ENCODE assay signal across 1 cellular context in the genomic region with DNA sequence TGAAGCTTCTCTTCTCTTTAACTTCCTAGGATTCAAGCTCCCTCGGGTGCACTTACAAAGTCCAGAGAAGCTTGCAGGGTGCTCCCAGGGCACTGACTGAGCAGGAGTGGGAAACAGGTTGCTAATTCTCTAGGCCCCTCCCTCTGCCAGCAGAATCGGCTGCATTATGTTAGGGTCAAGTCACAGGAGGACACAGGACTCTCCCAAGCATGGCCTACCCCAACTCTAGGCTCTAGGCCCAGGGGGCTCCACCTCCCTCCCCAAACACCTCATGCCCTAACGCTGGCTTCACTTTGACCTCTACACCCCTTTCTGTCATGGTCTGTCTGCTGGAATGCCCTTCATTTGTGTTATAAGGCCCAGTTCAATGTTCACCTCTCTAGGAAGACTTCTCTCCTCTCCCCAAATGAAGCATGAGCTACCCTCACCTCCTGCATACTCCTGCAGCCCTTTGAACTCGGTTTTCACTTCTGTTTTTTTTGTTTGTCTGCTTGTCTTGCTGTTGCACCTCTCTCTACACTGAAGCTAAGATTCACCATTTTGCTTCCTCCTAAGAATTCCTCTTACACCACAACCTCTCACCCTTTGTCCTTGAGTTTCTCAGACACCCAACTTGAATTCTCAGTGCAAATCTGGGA.
A peak's percentile ranks its signal among the peaks of the same experiment; 100 is the strongest.
TF ChIP-seq lines count a peak whose summit lies in the region.

No MANE protein-coding gene starts in this region.

TF ChIP-seq in GM12878, 131 proteins besides CTCF, POLR2A, EP300 and RAD21 (continued from another document and continues in another):
- TF ChIP-seq, protein P1, sequence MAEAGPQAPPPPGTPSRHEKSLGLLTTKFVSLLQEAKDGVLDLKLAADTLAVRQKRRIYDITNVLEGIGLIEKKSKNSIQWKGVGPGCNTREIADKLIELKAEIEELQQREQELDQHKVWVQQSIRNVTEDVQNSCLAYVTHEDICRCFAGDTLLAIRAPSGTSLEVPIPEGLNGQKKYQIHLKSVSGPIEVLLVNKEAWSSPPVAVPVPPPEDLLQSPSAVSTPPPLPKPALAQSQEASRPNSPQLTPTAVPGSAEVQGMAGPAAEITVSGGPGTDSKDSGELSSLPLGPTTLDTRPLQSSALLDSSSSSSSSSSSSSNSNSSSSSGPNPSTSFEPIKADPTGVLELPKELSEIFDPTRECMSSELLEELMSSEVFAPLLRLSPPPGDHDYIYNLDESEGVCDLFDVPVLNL (IDR thresholded peaks at IDR 0.05; ENCODE audit: low read depth, low read length) = no peak
- TF ChIP-seq JUNB (IDR thresholded peaks at IDR 0.05) (no peak), SMARCA5 (IDR thresholded peaks at IDR 0.05) (0 out of 2 replicates have a peak, but pooled peaks have one; percentile 27), PAX8 (IDR thresholded peaks at IDR 0.05) (no peak), SIX5 (IDR thresholded peaks at IDR 0.05; ENCODE audit: low read depth, low read length, severe bottlenecking) (no peak), NFYA (IDR thresholded peaks at IDR 0.05; ENCODE audit: borderline replicate concordance, low read depth, low read length) (no peak), MEF2B (IDR thresholded peaks at IDR 0.05; ENCODE audit: partially characterized antibody, poor library complexity, severe bottlenecking) (peak; percentile 22), MTA3 (IDR thresholded peaks at IDR 0.05; ENCODE audit: borderline replicate concordance, low read length) (no peak), ZNF217 (IDR thresholded peaks at IDR 0.05) (peak; percentile 82; the same call in 1 of the 2 replicates), HDGF (IDR thresholded peaks at IDR 0.05) (peak; percentile 72; the same call in 1 of the 2 replicates), HDAC2 (IDR thresholded peaks at IDR 0.05) (no peak), FOXK2 (IDR thresholded peaks at IDR 0.05) (no peak), ZZZ3 (IDR thresholded peaks at IDR 0.05; ENCODE audit: control insufficient read depth, insufficient read length, low read depth) (no peak), E4F1 (IDR thresholded peaks at IDR 0.05; ENCODE audit: borderline replicate concordance, partially characterized antibody) (no peak), RBBP5 (conservative IDR thresholded peaks at IDR 0.05) (no peak), EED (IDR thresholded peaks at IDR 0.05; ENCODE audit: low read depth) (no peak), SPI1 (IDR thresholded peaks at IDR 0.05; ENCODE audit: borderline replicate concordance, insufficient read depth, low read depth, low read length) (peak; percentile 83; the same call in 1 of the 2 replicates), IKZF1 (conservative IDR thresholded peaks at IDR 0.05) (0 out of 2 replicates have a peak, but pooled peaks have one; percentile 23), DPF2 (IDR thresholded peaks at IDR 0.05) (0 out of 2 replicates have a peak, but pooled peaks have one; percentile 33), MLLT1 (IDR thresholded peaks at IDR 0.05) (no peak), BACH1 (IDR thresholded peaks at IDR 0.05; ENCODE audit: borderline replicate concordance) (no peak), RAD51 (IDR thresholded peaks at IDR 0.05) (0 out of 2 replicates have a peak, but pooled peaks have one; percentile 13), NR2C1 (IDR thresholded peaks at IDR 0.05) (peak; percentile 42), ASH2L (IDR thresholded peaks at IDR 0.05; ENCODE audit: borderline replicate concordance, low read depth) (no peak), RELB (IDR thresholded peaks at IDR 0.05; ENCODE audit: low read depth) (peak; percentile 66; the same call in 1 of the 2 replicates), CREM (IDR thresholded peaks at IDR 0.05; ENCODE audit: low read depth) (no peak)
- TF ChIP-seq, protein P2, sequence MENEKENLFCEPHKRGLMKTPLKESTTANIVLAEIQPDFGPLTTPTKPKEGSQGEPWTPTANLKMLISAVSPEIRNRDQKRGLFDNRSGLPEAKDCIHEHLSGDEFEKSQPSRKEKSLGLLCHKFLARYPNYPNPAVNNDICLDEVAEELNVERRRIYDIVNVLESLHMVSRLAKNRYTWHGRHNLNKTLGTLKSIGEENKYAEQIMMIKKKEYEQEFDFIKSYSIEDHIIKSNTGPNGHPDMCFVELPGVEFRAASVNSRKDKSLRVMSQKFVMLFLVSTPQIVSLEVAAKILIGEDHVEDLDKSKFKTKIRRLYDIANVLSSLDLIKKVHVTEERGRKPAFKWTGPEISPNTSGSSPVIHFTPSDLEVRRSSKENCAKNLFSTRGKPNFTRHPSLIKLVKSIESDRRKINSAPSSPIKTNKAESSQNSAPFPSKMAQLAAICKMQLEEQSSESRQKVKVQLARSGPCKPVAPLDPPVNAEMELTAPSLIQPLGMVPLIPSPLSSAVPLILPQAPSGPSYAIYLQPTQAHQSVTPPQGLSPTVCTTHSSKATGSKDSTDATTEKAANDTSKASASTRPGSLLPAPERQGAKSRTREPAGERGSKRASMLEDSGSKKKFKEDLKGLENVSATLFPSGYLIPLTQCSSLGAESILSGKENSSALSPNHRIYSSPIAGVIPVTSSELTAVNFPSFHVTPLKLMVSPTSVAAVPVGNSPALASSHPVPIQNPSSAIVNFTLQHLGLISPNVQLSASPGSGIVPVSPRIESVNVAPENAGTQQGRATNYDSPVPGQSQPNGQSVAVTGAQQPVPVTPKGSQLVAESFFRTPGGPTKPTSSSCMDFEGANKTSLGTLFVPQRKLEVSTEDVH (IDR thresholded peaks at IDR 0.05; ENCODE audit: low read depth, partially characterized antibody) = no peak
- TF ChIP-seq, protein P3, sequence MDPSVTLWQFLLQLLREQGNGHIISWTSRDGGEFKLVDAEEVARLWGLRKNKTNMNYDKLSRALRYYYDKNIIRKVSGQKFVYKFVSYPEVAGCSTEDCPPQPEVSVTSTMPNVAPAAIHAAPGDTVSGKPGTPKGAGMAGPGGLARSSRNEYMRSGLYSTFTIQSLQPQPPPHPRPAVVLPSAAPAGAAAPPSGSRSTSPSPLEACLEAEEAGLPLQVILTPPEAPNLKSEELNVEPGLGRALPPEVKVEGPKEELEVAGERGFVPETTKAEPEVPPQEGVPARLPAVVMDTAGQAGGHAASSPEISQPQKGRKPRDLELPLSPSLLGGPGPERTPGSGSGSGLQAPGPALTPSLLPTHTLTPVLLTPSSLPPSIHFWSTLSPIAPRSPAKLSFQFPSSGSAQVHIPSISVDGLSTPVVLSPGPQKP (IDR thresholded peaks at IDR 0.05; ENCODE audit: low read depth, low read length) = no peak
- TF ChIP-seq, protein P4, sequence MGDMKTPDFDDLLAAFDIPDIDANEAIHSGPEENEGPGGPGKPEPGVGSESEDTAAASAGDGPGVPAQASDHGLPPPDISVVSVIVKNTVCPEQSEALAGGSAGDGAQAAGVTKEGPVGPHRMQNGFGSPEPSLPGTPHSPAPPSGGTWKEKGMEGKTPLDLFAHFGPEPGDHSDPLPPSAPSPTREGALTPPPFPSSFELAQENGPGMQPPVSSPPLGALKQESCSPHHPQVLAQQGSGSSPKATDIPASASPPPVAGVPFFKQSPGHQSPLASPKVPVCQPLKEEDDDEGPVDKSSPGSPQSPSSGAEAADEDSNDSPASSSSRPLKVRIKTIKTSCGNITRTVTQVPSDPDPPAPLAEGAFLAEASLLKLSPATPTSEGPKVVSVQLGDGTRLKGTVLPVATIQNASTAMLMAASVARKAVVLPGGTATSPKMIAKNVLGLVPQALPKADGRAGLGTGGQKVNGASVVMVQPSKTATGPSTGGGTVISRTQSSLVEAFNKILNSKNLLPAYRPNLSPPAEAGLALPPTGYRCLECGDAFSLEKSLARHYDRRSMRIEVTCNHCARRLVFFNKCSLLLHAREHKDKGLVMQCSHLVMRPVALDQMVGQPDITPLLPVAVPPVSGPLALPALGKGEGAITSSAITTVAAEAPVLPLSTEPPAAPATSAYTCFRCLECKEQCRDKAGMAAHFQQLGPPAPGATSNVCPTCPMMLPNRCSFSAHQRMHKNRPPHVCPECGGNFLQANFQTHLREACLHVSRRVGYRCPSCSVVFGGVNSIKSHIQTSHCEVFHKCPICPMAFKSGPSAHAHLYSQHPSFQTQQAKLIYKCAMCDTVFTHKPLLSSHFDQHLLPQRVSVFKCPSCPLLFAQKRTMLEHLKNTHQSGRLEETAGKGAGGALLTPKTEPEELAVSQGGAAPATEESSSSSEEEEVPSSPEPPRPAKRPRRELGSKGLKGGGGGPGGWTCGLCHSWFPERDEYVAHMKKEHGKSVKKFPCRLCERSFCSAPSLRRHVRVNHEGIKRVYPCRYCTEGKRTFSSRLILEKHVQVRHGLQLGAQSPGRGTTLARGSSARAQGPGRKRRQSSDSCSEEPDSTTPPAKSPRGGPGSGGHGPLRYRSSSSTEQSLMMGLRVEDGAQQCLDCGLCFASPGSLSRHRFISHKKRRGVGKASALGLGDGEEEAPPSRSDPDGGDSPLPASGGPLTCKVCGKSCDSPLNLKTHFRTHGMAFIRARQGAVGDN (IDR thresholded peaks at IDR 0.05) = peak; percentile 83
- TF ChIP-seq, protein P5, sequence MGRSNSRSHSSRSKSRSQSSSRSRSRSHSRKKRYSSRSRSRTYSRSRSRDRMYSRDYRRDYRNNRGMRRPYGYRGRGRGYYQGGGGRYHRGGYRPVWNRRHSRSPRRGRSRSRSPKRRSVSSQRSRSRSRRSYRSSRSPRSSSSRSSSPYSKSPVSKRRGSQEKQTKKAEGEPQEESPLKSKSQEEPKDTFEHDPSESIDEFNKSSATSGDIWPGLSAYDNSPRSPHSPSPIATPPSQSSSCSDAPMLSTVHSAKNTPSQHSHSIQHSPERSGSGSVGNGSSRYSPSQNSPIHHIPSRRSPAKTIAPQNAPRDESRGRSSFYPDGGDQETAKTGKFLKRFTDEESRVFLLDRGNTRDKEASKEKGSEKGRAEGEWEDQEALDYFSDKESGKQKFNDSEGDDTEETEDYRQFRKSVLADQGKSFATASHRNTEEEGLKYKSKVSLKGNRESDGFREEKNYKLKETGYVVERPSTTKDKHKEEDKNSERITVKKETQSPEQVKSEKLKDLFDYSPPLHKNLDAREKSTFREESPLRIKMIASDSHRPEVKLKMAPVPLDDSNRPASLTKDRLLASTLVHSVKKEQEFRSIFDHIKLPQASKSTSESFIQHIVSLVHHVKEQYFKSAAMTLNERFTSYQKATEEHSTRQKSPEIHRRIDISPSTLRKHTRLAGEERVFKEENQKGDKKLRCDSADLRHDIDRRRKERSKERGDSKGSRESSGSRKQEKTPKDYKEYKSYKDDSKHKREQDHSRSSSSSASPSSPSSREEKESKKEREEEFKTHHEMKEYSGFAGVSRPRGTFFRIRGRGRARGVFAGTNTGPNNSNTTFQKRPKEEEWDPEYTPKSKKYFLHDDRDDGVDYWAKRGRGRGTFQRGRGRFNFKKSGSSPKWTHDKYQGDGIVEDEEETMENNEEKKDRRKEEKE (IDR thresholded peaks at IDR 0.05) = no peak
- TF ChIP-seq, protein P6, sequence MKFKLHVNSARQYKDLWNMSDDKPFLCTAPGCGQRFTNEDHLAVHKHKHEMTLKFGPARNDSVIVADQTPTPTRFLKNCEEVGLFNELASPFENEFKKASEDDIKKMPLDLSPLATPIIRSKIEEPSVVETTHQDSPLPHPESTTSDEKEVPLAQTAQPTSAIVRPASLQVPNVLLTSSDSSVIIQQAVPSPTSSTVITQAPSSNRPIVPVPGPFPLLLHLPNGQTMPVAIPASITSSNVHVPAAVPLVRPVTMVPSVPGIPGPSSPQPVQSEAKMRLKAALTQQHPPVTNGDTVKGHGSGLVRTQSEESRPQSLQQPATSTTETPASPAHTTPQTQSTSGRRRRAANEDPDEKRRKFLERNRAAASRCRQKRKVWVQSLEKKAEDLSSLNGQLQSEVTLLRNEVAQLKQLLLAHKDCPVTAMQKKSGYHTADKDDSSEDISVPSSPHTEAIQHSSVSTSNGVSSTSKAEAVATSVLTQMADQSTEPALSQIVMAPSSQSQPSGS (IDR thresholded peaks at IDR 0.05; ENCODE audit: low read length) = no peak
